ENCODE assay signal across 17 cellular contexts in genomic region chr7:34758111-34758601, GRCh38.
DNase-seq lines count a peak whose midpoint lies in the region; ATAC-seq, FAIRE-seq and TF ChIP-seq lines count a peak whose summit lies in the region.
"Had no signal": no experiment of that assay in that cellular context is flagged by ENCODE, and none has a peak within 500 bp of the region (broad histone marks: within the 10 kb centered on the region; RNA-seq: fewer than 3 reads in every experiment).

No MANE protein-coding gene starts in this region.

- no peaks in the 10 kb centered on the region for H3K4me1 Mint-ChIP-seq in immature natural killer cell
- H3K4me1 Mint-ChIP-seq: activated CD4-positive, alpha-beta T cell treated with anti-CD3 and anti-CD28 coated beads, Interleukin-2, amount 10 ng/mL, durations not matched to agents 7 days and 5 days had no signal

- FAIRE-seq in kidney (lab: Jason Lieb, UNC) = no peak
- FAIRE-seq: astrocyte, H54 had no signal

- H3K27me3 Mint-ChIP-seq in immature natural killer cell (ENCODE audit: low read depth in 3 of 3) = peaks cover 0 to 3% (median 0%) of the 10 kb centered on the region in 3 donors
- H3K27me3 Mint-ChIP-seq: activated CD4-positive, alpha-beta T cell treated with anti-CD3 and anti-CD28 coated beads, Interleukin-2, amount 10 ng/mL, durations not matched to agents 7 days and 5 days had no signal

- H3K9ac ChIP-seq in kidney (ENCODE audit: low read length in 2 of 2) = no peak overlapping the region
- H3K9ac ChIP-seq: BLaER1 had no signal

- H3K27ac ChIP-seq in kidney (ENCODE audit: low read depth in 2 of 2, low read length in 2 of 2) = peak overlapping the region; percentile 23 to 30
- H3K27ac ChIP-seq: BLaER1, gastroesophageal sphincter had no signal

- no peak overlapping the region for H3K4me3 Mint-ChIP-seq in immature natural killer cell
- H3K4me3 Mint-ChIP-seq: activated CD4-positive, alpha-beta T cell treated with anti-CD3 and anti-CD28 coated beads, Interleukin-2, amount 10 ng/mL, durations not matched to agents 7 days and 5 days; stimulated activated naive CD8-positive, alpha-beta T cell treated with anti-CD3 and anti-CD28 coated beads, Interleukin-15, Interleukin-2, amounts not matched to agents 100 ng/mL and 50 ng/mL, for 24 hours had no signal

- H3K4me1 ChIP-seq in kidney (ENCODE audit: control insufficient read depth in 1 of 2, insufficient read depth in 1 of 2, low read depth in 1 of 2, low read length in 2 of 2) = peaks cover 0 to 3% of the 10 kb centered on the region in 2 donors
- H3K4me1 ChIP-seq: BLaER1, gastroesophageal sphincter had no signal

- no peaks in the 10 kb centered on the region for H3K36me3 ChIP-seq in kidney (ENCODE audit: control insufficient read depth in 1 of 2, insufficient read depth in 2 of 2, low read length in 2 of 2)
- H3K36me3 ChIP-seq: BLaER1, gastroesophageal sphincter had no signal

- DNase-seq in kidney (no peak), immature natural killer cell (no peak), cerebellar nuclear complex (lab: John Stamatoyannopoulos, UW) (no peak), SHP77 (lab: John Stamatoyannopoulos, UW) (no peak)
- DNase-seq: activated CD4-positive, alpha-beta T cell treated with anti-CD3 and anti-CD28 coated beads, Interleukin-2, amount 10 ng/mL, durations not matched to agents 7 days and 5 days; effector memory CD4-positive, alpha-beta T cell; kidney glomerular epithelial cell; T-helper 1 cell had no signal

- H3K4me3 ChIP-seq in kidney (ENCODE audit: low read length in 2 of 2) = peak overlapping the region in 1 of 2 donors; percentile 37
- H3K4me3 ChIP-seq: BLaER1, gastroesophageal sphincter had no signal

- intact Hi-C loops in kidney (cut with DNase I) = no loop called here

- no peaks in the 10 kb centered on the region for H3K9me3 Mint-ChIP-seq in immature natural killer cell
- H3K9me3 Mint-ChIP-seq: activated CD4-positive, alpha-beta T cell treated with anti-CD3 and anti-CD28 coated beads, Interleukin-2, amount 10 ng/mL, durations not matched to agents 7 days and 5 days; stimulated activated naive CD8-positive, alpha-beta T cell treated with anti-CD3 and anti-CD28 coated beads, Interleukin-15, Interleukin-2, amounts not matched to agents 100 ng/mL and 50 ng/mL, for 24 hours had no signal

- no peaks in the 10 kb centered on the region for H3K9me3 ChIP-seq in kidney (ENCODE audit: control insufficient read depth in 1 of 2, low read length in 2 of 2)
- H3K9me3 ChIP-seq: BLaER1, gastroesophageal sphincter had no signal

- ATAC-seq in GM18861 (IDR thresholded peaks at IDR 0.05; ENCODE audit: unreplicated experiment) (peak; percentile 71), GM21619 (IDR thresholded peaks at IDR 0.05; ENCODE audit: unreplicated experiment) (peak; percentile 56), HG03432 (IDR thresholded peaks at IDR 0.05; ENCODE audit: unreplicated experiment) (peak; percentile 55), HG03039 (IDR thresholded peaks at IDR 0.05; ENCODE audit: unreplicated experiment) (no peak)
- ATAC-seq: gastroesophageal sphincter had no signal

- no peaks in the 10 kb centered on the region for H3K36me3 Mint-ChIP-seq in immature natural killer cell

- TF ChIP-seq CTCF in kidney (IDR thresholded peaks at IDR 0.05; ENCODE audit: borderline replicate concordance, extremely low read depth, insufficient read depth) = no peak

- no peak overlapping the region for H3K27ac Mint-ChIP-seq in immature natural killer cell
- H3K27ac Mint-ChIP-seq: activated CD4-positive, alpha-beta T cell treated with anti-CD3 and anti-CD28 coated beads, Interleukin-2, amount 10 ng/mL, durations not matched to agents 7 days and 5 days; stimulated activated naive CD8-positive, alpha-beta T cell treated with anti-CD3 and anti-CD28 coated beads, Interleukin-15, Interleukin-2, amounts not matched to agents 100 ng/mL and 50 ng/mL, for 24 hours had no signal
